ENCODE assay signal across 8 cellular contexts in genomic region chr2:216113572-216113971, GRCh38. TPM values are rescaled to one million over a fixed set of nuclear protein-coding genes. Genes with fewer than 3 reads are reported as not detected.
DNase-seq lines count a peak whose midpoint lies in the region; ATAC-seq and TF ChIP-seq lines count a peak whose summit lies in the region.

No MANE protein-coding gene starts in this region.

- H3K27ac Mint-ChIP-seq in GM23338 (peak overlapping the region; percentile 54; the same call in 1 of the 2 replicates), natural killer cell (peak overlapping the region; percentile 89 to 98)

- H3K79me2 ChIP-seq in GM23338 (replicated peaks; ENCODE audit: insufficient read depth) (peaks cover 76% of the 10 kb centered on the region), Loucy (ENCODE audit: insufficient read depth, low read length) (peaks cover 92% of the 10 kb centered on the region)

- H4K20me1 ChIP-seq in GM23338 (replicated peaks; ENCODE audit: insufficient read depth), result no peaks in the 10 kb centered on the region; the same call in 1 of the 2 replicates
- H4K20me1 ChIP-seq in Loucy (ENCODE audit: insufficient read depth, low read length, poor library complexity, severe bottlenecking), result peaks cover 53% of the 10 kb centered on the region

- no peak for TF ChIP-seq POLR2A in suprapubic skin (IDR thresholded peaks at IDR 0.05)

- H3K36me3 ChIP-seq in GM23338 (ENCODE audit: insufficient read depth) (peaks cover 68% of the 10 kb centered on the region), Loucy (ENCODE audit: insufficient read depth, low read length) (peaks cover 66% of the 10 kb centered on the region), suprapubic skin (peaks cover 42% of the 10 kb centered on the region)

- peaks cover 19% of the 10 kb centered on the region for H3K27me3 Mint-ChIP-seq in GM23338 (ENCODE audit: insufficient read depth, low read depth, poor library complexity)
- no peaks in the 10 kb centered on the region for H3K27me3 Mint-ChIP-seq in natural killer cell (ENCODE audit: low read depth in 2 of 2)

- ATAC-seq in GM23338 (no peak), natural killer cell (no peak)

- H3K4me3 ChIP-seq in GM23338 (no peak overlapping the region), Loucy (ENCODE audit: low read length, poor library complexity, severe bottlenecking) (peak overlapping the region; percentile 91), suprapubic skin (no peak overlapping the region)

- H3K27ac ChIP-seq in GM23338 (ENCODE audit: low read depth), result peak overlapping the region; percentile 83
- H3K27ac ChIP-seq in suprapubic skin, result no peak overlapping the region

- TF ChIP-seq EP300 in suprapubic skin (IDR thresholded peaks at IDR 0.05), result no peak

- WGBS in suprapubic skin, result 73% methylated on average over 3 of the region's 3 CpGs

- H3K27me3 ChIP-seq in GM23338 (ENCODE audit: insufficient read depth) (no peaks in the 10 kb centered on the region), Loucy (ENCODE audit: insufficient read depth, low read length, poor library complexity, severe bottlenecking) (peaks cover 8% of the 10 kb centered on the region), suprapubic skin (no peaks in the 10 kb centered on the region)

- H3K4me1 ChIP-seq in GM23338 (ENCODE audit: insufficient read depth) (peaks cover 14% of the 10 kb centered on the region), Loucy (ENCODE audit: insufficient read depth, low read length, poor library complexity, severe bottlenecking) (peaks cover 79% of the 10 kb centered on the region), suprapubic skin (peaks cover 49% of the 10 kb centered on the region)

- H3F3A ChIP-seq in GM23338 (replicated peaks; ENCODE audit: low read depth), result peaks cover 36% of the 10 kb centered on the region
- H3F3A ChIP-seq in Loucy (ENCODE audit: low read depth), result peaks cover 21% of the 10 kb centered on the region

- peak; percentile 56 for DNase-seq in DMS 273 (lab: John Stamatoyannopoulos, UW; ENCODE audit: unreplicated experiment)
- no peak for DNase-seq in DMS 273 treated with DMSO at 0.1 percent for 48 hours (lab: John Stamatoyannopoulos, UW)
- no peak for DNase-seq in GM23338 (ENCODE audit: low spot score)
- no peak for DNase-seq in natural killer cell
- DNase-seq in cerebellum (ENCODE audit: low spot score), result no peak
- DNase-seq in retina, result no peak
- no peak for DNase-seq in suprapubic skin (ENCODE audit: low spot score in 2 of 2)

- H3K9me3 Mint-ChIP-seq in GM23338 (no peaks in the 10 kb centered on the region; the same call in 2 of the 3 replicates), natural killer cell (no peaks in the 10 kb centered on the region)

- H3K4me2 ChIP-seq in GM23338 (no peak overlapping the region), Loucy (ENCODE audit: low read depth, low read length, poor library complexity, severe bottlenecking) (peak overlapping the region; percentile 94)

- no peak for TF ChIP-seq CTCF in GM23338 (conservative IDR thresholded peaks at IDR 0.05; ENCODE audit: low read depth in 2 of 2)
- TF ChIP-seq CTCF in Loucy (conservative IDR thresholded peaks at IDR 0.05; ENCODE audit: low read length), result no peak
- no peak for TF ChIP-seq CTCF in natural killer cell (IDR thresholded peaks at IDR 0.05)
- no peak for TF ChIP-seq CTCF in suprapubic skin (IDR thresholded peaks at IDR 0.05)

- no peaks in the 10 kb centered on the region for H3K9me3 ChIP-seq in Loucy (ENCODE audit: insufficient read depth, low read depth, low read length)
- H3K9me3 ChIP-seq in suprapubic skin, result no peaks in the 10 kb centered on the region

- peaks cover 92% of the 10 kb centered on the region for H3K36me3 Mint-ChIP-seq in GM23338 (ENCODE audit: low read depth)
- peaks cover 34% of the 10 kb centered on the region for H3K36me3 Mint-ChIP-seq in natural killer cell

- intact Hi-C loops in natural killer cell (cut with micrococcal nuclease), result no loop called here

- no peak overlapping the region for H3K4me3 Mint-ChIP-seq in GM23338
- peak overlapping the region; percentile 60 for H3K4me3 Mint-ChIP-seq in natural killer cell

- H3K9ac ChIP-seq in Loucy (ENCODE audit: low read depth, low read length, poor library complexity, severe bottlenecking), result peak overlapping the region; percentile 99

- H2AFZ ChIP-seq in GM23338 (no peak overlapping the region), Loucy (ENCODE audit: low read length) (no peak overlapping the region)

- peaks cover 52% of the 10 kb centered on the region for H3K4me1 Mint-ChIP-seq in GM23338
- H3K4me1 Mint-ChIP-seq in natural killer cell, result peaks cover 87 to 95% of the 10 kb centered on the region in 2 donors

- no peaks in the 10 kb centered on the region for H3K9me2 ChIP-seq in GM23338 (ENCODE audit: insufficient read depth)
- H3K9me2 ChIP-seq in Loucy (replicated peaks; ENCODE audit: low read depth, low read length), result no peaks in the 10 kb centered on the region

TF ChIP-seq in GM23338, 12 proteins besides CTCF, POLR2A, EP300 and RAD21 (continues in another document):
- no peak for TF ChIP-seq NANOG (IDR thresholded peaks at IDR 0.05; ENCODE audit: borderline replicate concordance)
- no peak for TF ChIP-seq ETS1 (IDR thresholded peaks at IDR 0.05)
- TF ChIP-seq JUNB (IDR thresholded peaks at IDR 0.05; ENCODE audit: unreplicated experiment), result no peak
- TF ChIP-seq, protein P1, sequence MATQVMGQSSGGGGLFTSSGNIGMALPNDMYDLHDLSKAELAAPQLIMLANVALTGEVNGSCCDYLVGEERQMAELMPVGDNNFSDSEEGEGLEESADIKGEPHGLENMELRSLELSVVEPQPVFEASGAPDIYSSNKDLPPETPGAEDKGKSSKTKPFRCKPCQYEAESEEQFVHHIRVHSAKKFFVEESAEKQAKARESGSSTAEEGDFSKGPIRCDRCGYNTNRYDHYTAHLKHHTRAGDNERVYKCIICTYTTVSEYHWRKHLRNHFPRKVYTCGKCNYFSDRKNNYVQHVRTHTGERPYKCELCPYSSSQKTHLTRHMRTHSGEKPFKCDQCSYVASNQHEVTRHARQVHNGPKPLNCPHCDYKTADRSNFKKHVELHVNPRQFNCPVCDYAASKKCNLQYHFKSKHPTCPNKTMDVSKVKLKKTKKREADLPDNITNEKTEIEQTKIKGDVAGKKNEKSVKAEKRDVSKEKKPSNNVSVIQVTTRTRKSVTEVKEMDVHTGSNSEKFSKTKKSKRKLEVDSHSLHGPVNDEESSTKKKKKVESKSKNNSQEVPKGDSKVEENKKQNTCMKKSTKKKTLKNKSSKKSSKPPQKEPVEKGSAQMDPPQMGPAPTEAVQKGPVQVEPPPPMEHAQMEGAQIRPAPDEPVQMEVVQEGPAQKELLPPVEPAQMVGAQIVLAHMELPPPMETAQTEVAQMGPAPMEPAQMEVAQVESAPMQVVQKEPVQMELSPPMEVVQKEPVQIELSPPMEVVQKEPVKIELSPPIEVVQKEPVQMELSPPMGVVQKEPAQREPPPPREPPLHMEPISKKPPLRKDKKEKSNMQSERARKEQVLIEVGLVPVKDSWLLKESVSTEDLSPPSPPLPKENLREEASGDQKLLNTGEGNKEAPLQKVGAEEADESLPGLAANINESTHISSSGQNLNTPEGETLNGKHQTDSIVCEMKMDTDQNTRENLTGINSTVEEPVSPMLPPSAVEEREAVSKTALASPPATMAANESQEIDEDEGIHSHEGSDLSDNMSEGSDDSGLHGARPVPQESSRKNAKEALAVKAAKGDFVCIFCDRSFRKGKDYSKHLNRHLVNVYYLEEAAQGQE (IDR thresholded peaks at IDR 0.05; ENCODE audit: unreplicated experiment), result no peak
- TF ChIP-seq STAT1 (IDR thresholded peaks at IDR 0.05; ENCODE audit: unreplicated experiment), result no peak
- TF ChIP-seq ZNF331 (CRISPR knock-in tag; IDR thresholded peaks at IDR 0.05; ENCODE audit: low read depth), result no peak
- no peak for TF ChIP-seq CREB1 (CRISPR knock-in tag; IDR thresholded peaks at IDR 0.05; ENCODE audit: low read depth)
- TF ChIP-seq ZNF114 (CRISPR knock-in tag; IDR thresholded peaks at IDR 0.05), result no peak
- no peak for TF ChIP-seq EZH2 (IDR thresholded peaks at IDR 0.05; ENCODE audit: low read depth, unreplicated experiment)

RNA-seq across cellular contexts. Expression of gene XRCC5, which starts 4.4 kb away (rescaled TPM):
- 482 and 499 TPM in 2 replicates for total RNA-seq in GM23338 (2014; rRNA removed; shearing (Covaris generic))
- 432 and 524 TPM in 2 replicates for polyA plus RNA-seq in GM23338 (2016; fragmentation: Nextera tagmentation; extraction: Ambion mirVana)
- 100 to 1,000 TPM; 188 to 220 (median 201) TPM for total RNA-seq in natural killer cell
- 265 TPM for total RNA-seq in cerebellum
- total RNA-seq in suprapubic skin, result 100 to 1,000 TPM; 122 to 153 (median 136) TPM

RNA-seq across cellular contexts. Expression of gene TMEM169, which starts 31.9 kb away (rescaled TPM):
- 3.9 and 8.0 TPM in 2 replicates for total RNA-seq in GM23338 (2014; rRNA removed; shearing (Covaris generic))
- polyA plus RNA-seq in GM23338 (2016; fragmentation: Nextera tagmentation; extraction: Ambion mirVana), result 1.4 and 1.7 TPM in 2 replicates
- 1 to 10 TPM in 1 of 3 donors, under 1 TPM in 2; 0.68 to 1.5 (median 0.98) TPM for total RNA-seq in natural killer cell
- 18.6 TPM for total RNA-seq in cerebellum
- total RNA-seq in suprapubic skin, result under 1 TPM in 3 of 4 donors, not detected in 1; 0.30 to 0.85 (median 0.72) TPM

RNA-seq across cellular contexts. Expression of gene PECR, which starts 32.0 kb away (rescaled TPM):
- 15.5 and 18.7 TPM in 2 replicates for total RNA-seq in GM23338 (2014; rRNA removed; shearing (Covaris generic))
- polyA plus RNA-seq in GM23338 (2016; fragmentation: Nextera tagmentation; extraction: Ambion mirVana), result 12.1 and 12.7 TPM in 2 replicates
- total RNA-seq in natural killer cell, result 10 to 100 TPM; 15.4 to 25.7 (median 17.5) TPM
- total RNA-seq in cerebellum, result 50.7 TPM
- 10 to 100 TPM; 11.1 to 15.6 (median 11.9) TPM for total RNA-seq in suprapubic skin
